34 cellular contexts compared by ENCODE assay signal in the genomic region with DNA sequence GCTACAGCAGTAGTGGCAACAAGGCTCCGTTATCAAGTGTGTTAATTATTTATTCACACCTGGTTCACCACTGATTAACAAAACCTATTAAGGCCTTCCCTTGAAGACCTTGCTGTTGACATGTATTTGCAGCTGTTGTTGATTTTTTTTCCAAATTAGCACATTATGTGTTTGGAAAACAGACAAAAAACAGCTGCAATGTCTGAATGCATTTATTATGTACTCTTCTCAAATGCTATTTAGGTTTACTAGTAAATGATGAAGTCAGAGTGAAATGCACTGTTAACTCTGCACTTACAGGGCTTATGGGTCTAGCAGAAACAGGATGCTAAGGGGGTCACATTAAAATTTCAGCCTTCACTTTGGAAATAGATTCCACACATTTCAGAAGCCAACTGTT.
"Had no signal": no experiment of that assay in that cellular context is flagged by ENCODE, and none has a peak within 500 bp of the region (broad histone marks: within the 10 kb centered on the region; RNA-seq: fewer than 3 reads in every experiment).

No MANE protein-coding gene starts in this region.

- H3K4me3 Mint-ChIP-seq: activated B cell treated with CpG ODN at 0.5 μM for 24 hours; activated CD4-positive, alpha-beta memory T cell treated with anti-CD3 and anti-CD28 coated beads for 36 hours; activated CD4-positive, alpha-beta T cell treated with anti-CD3 and anti-CD28 coated beads, Interleukin-2, amount 10 ng/mL, durations not matched to agents 24 days and 14 days; activated CD8-positive, alpha-beta T cell treated with anti-CD3 and anti-CD28 coated beads for 36 hours; activated naive CD4-positive, alpha-beta T cell treated with anti-CD3 and anti-CD28 coated beads, Interleukin-2, amount 10 ng/mL, durations not matched to agents 7 days and 5 days; activated naive CD4-positive, alpha-beta T cell treated with anti-CD3 and anti-CD28 coated beads, Interleukin-2, amount 50 U/mL, for 24 hours; activated naive CD8-positive, alpha-beta T cell; activated naive CD8-positive, alpha-beta T cell treated with anti-CD3 and anti-CD28 coated beads, Interleukin-2, amount 10 ng/mL, durations not matched to agents 7 days and 5 days; activated naive CD8-positive, alpha-beta T cell treated with anti-CD3 and anti-CD28 coated beads, Interleukin-2, amount 50 U/mL, for 24 hours; activated T-cell treated with anti-CD3 and anti-CD28 coated beads, Interleukin-2, amount 50 U/mL, for 24 hours; brain; central memory CD8-positive, alpha-beta T cell; T-helper 1 cell treated with Interleukin-12 subunit alpha and Interleukin-12 subunit beta and Interleukin-4 antibody, amounts not matched to agents 30 μg/mL and 1 μg/mL, for 36 hours; T-helper 2 cell treated with Interferon-gamma antibody and Interleukin-4, amounts not matched to agents 5 μg/mL and 100 μg/mL, for 36 hours had no signal

- H3K27me3 ChIP-seq: ascending aorta, cardiac muscle cell had no signal

- H3K9me3 ChIP-seq: ascending aorta had no signal

- H3K36me3 ChIP-seq: ascending aorta, cardiac muscle cell had no signal

- DNase-seq: activated B cell treated with CpG ODN at 0.5 μM for 24 hours; activated CD4-positive, alpha-beta memory T cell treated with anti-CD3 and anti-CD28 coated beads for 36 hours; activated CD4-positive, alpha-beta T cell treated with anti-CD3 and anti-CD28 coated beads for 4 hours; activated CD4-positive, alpha-beta T cell treated with anti-CD3 and anti-CD28 coated beads, Interleukin-2, amount 10 ng/mL, durations not matched to agents 24 days and 14 days; activated CD4-positive, alpha-beta T cell treated with anti-CD3 and anti-CD28 coated beads, Interleukin-2, amount 50 U/mL, for 1 hour; activated CD4-positive, alpha-beta T cell treated with anti-CD3 and anti-CD28 coated beads, Interleukin-2, amount 50 U/mL, for 4 hours; activated CD4-positive, CD25-positive, alpha-beta regulatory T cell treated with anti-CD3 and anti-CD28 coated beads, Interleukin-2, amount 50 U/mL, for 72 hours; activated CD8-positive, alpha-beta memory T cell treated with anti-CD3 and anti-CD28 coated beads, Interleukin-2, amount 50 U/mL, for 4 hours; activated CD8-positive, alpha-beta T cell treated with anti-CD3 and anti-CD28 coated beads for 36 hours; activated effector memory CD4-positive, alpha-beta T cell treated with Interleukin-2 at 50 U/mL for 16 hours; activated gamma-delta T cell; activated naive CD4-positive, alpha-beta T cell treated with anti-CD3 and anti-CD28 coated beads, Interleukin-2, amount 10 ng/mL, durations not matched to agents 7 days and 5 days; activated naive CD4-positive, alpha-beta T cell treated with Interleukin-2 at 50 U/mL for 16 hours; activated naive CD8-positive, alpha-beta T cell treated with anti-CD3 and anti-CD28 coated beads, Interleukin-2, amount 10 ng/mL, durations not matched to agents 7 days and 5 days; activated naive CD8-positive, alpha-beta T cell treated with anti-CD3 and anti-CD28 coated beads, Interleukin-2, amount 50 U/mL, for 24 hours; activated T-cell treated with anti-CD3 and anti-CD28 coated beads, Interleukin-2, amount 50 U/mL, for 24 hours; activated T-cell treated with anti-CD3 and anti-CD28 coated beads, Interleukin-2, amount 50 U/mL, for 48 hours; amygdala; anterior cingulate cortex; caudate nucleus; cerebellar nuclear complex; T-helper 1 cell; T-helper 2 cell; T-helper 9 cell had no signal

- H3K36me3 Mint-ChIP-seq: activated CD4-positive, alpha-beta memory T cell treated with anti-CD3 and anti-CD28 coated beads for 36 hours; activated naive CD4-positive, alpha-beta T cell treated with anti-CD3 and anti-CD28 coated beads, Interleukin-2, amount 10 ng/mL, durations not matched to agents 7 days and 5 days; activated naive CD4-positive, alpha-beta T cell treated with anti-CD3 and anti-CD28 coated beads, Interleukin-2, amount 50 U/mL, for 24 hours; activated naive CD8-positive, alpha-beta T cell; activated naive CD8-positive, alpha-beta T cell treated with anti-CD3 and anti-CD28 coated beads, Interleukin-2, amount 10 ng/mL, durations not matched to agents 7 days and 5 days; brain had no signal

- H3K27ac Mint-ChIP-seq: activated B cell treated with CpG ODN at 0.5 μM for 24 hours; activated CD4-positive, alpha-beta memory T cell treated with anti-CD3 and anti-CD28 coated beads for 36 hours; activated CD4-positive, alpha-beta T cell treated with anti-CD3 and anti-CD28 coated beads, Interleukin-2, amount 10 ng/mL, durations not matched to agents 24 days and 14 days; activated CD8-positive, alpha-beta T cell treated with anti-CD3 and anti-CD28 coated beads for 36 hours; activated naive CD4-positive, alpha-beta T cell treated with anti-CD3 and anti-CD28 coated beads, Interleukin-2, amount 10 ng/mL, durations not matched to agents 7 days and 5 days; activated naive CD4-positive, alpha-beta T cell treated with anti-CD3 and anti-CD28 coated beads, Interleukin-2, amount 50 U/mL, for 24 hours; activated naive CD8-positive, alpha-beta T cell; activated naive CD8-positive, alpha-beta T cell treated with anti-CD3 and anti-CD28 coated beads, Interleukin-2, amount 10 ng/mL, durations not matched to agents 7 days and 5 days; activated naive CD8-positive, alpha-beta T cell treated with anti-CD3 and anti-CD28 coated beads, Interleukin-2, amount 50 U/mL, for 24 hours; activated T-cell treated with anti-CD3 and anti-CD28 coated beads, Interleukin-2, amount 50 U/mL, for 24 hours; activated T-helper 2 cell treated with anti-CD3 and anti-CD28 coated beads, Interferon-gamma antibody, Interleukin-2, Interleukin-4, amounts not matched to agents 10 μg/mL and 5 μg/mL and 100 μg/mL, durations not matched to agents 14 hours and 24 hours and 36 hours; brain; T-helper 1 cell treated with Interleukin-12 subunit alpha and Interleukin-12 subunit beta and Interleukin-4 antibody, amounts not matched to agents 30 μg/mL and 1 μg/mL, for 36 hours; T-helper 2 cell treated with Interferon-gamma antibody and Interleukin-4, amounts not matched to agents 5 μg/mL and 100 μg/mL, for 36 hours had no signal

- H3K27me3 Mint-ChIP-seq: activated B cell treated with CpG ODN at 0.5 μM for 24 hours; activated CD4-positive, alpha-beta memory T cell treated with anti-CD3 and anti-CD28 coated beads for 36 hours; activated CD4-positive, alpha-beta T cell treated with anti-CD3 and anti-CD28 coated beads, Interleukin-2, amount 10 ng/mL, durations not matched to agents 24 days and 14 days; activated CD8-positive, alpha-beta T cell treated with anti-CD3 and anti-CD28 coated beads for 36 hours; activated naive CD4-positive, alpha-beta T cell treated with anti-CD3 and anti-CD28 coated beads, Interleukin-2, amount 10 ng/mL, durations not matched to agents 7 days and 5 days; activated naive CD4-positive, alpha-beta T cell treated with anti-CD3 and anti-CD28 coated beads, Interleukin-2, amount 50 U/mL, for 24 hours; activated naive CD8-positive, alpha-beta T cell; activated naive CD8-positive, alpha-beta T cell treated with anti-CD3 and anti-CD28 coated beads, Interleukin-2, amount 10 ng/mL, durations not matched to agents 7 days and 5 days; activated naive CD8-positive, alpha-beta T cell treated with anti-CD3 and anti-CD28 coated beads, Interleukin-2, amount 50 U/mL, for 24 hours; activated T-cell treated with anti-CD3 and anti-CD28 coated beads, Interleukin-2, amount 50 U/mL, for 24 hours; brain; central memory CD8-positive, alpha-beta T cell had no signal

- ATAC-seq: activated CD8-positive, alpha-beta T cell treated with anti-CD3 and anti-CD28 coated beads for 36 hours; activated naive CD8-positive, alpha-beta T cell treated with anti-CD3 and anti-CD28 coated beads, Interleukin-2, amount 50 U/mL, for 24 hours had no signal

- H3K9me3 Mint-ChIP-seq: activated B cell treated with CpG ODN at 0.5 μM for 24 hours; activated naive CD4-positive, alpha-beta T cell treated with anti-CD3 and anti-CD28 coated beads, Interleukin-2, amount 10 ng/mL, durations not matched to agents 7 days and 5 days; activated naive CD4-positive, alpha-beta T cell treated with anti-CD3 and anti-CD28 coated beads, Interleukin-2, amount 50 U/mL, for 24 hours; activated naive CD8-positive, alpha-beta T cell treated with anti-CD3 and anti-CD28 coated beads, Interleukin-2, amount 10 ng/mL, durations not matched to agents 7 days and 5 days; activated T-cell treated with anti-CD3 and anti-CD28 coated beads, Interleukin-2, amount 50 U/mL, for 24 hours had no signal

- H3K4me1 Mint-ChIP-seq: activated B cell treated with CpG ODN at 0.5 μM for 24 hours; activated CD4-positive, alpha-beta T cell treated with anti-CD3 and anti-CD28 coated beads, Interleukin-2, amount 10 ng/mL, durations not matched to agents 24 days and 14 days; activated naive CD4-positive, alpha-beta T cell treated with anti-CD3 and anti-CD28 coated beads, Interleukin-2, amount 10 ng/mL, durations not matched to agents 7 days and 5 days; activated naive CD4-positive, alpha-beta T cell treated with anti-CD3 and anti-CD28 coated beads, Interleukin-2, amount 50 U/mL, for 24 hours; activated naive CD8-positive, alpha-beta T cell treated with anti-CD3 and anti-CD28 coated beads, Interleukin-2, amount 10 ng/mL, durations not matched to agents 7 days and 5 days; activated naive CD8-positive, alpha-beta T cell treated with anti-CD3 and anti-CD28 coated beads, Interleukin-2, amount 50 U/mL, for 24 hours; central memory CD8-positive, alpha-beta T cell had no signal

- H3K4me3 ChIP-seq: ascending aorta, cardiac muscle cell had no signal

- H3K4me1 ChIP-seq: ascending aorta had no signal

- H3K27ac ChIP-seq: ascending aorta, cardiac muscle cell, VCaP had no signal
